22 cellular contexts compared by ENCODE assay signal in the genomic region with DNA sequence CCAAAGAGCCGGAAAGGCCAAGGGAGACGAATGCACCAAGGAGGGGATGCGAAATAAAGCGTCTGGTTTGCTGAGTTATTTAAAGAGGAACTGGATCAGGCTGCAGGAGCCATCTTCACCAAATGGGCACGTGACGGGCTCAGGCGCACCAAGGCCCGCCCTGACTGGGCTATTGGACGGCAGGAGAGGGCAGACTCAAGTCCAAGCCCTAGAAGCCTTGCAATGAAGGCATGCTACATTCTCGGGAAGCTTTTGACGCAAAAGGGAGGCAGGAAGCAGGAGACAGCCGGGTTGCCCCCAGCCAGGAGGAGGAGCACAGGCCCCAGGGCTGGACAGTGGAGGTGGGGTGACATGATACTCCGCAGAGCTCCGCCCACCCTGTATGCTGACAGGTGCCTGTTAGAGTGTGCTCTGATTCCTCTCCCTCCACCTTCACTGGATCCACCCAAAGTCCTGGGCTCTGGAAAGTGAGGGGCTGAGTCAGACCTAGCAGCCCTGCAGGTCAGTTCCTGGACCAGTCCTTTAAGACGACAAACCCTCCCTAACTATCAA.
"Had no signal": no experiment of that assay in that cellular context is flagged by ENCODE, and none has a peak within 500 bp of the region (broad histone marks: within the 10 kb centered on the region; RNA-seq: fewer than 3 reads in every experiment).

No MANE protein-coding gene starts in this region.

- H3K9me3 ChIP-seq: heart left ventricle, mucosa of descending colon, pancreas, testis, tibial nerve had no signal

- H3K27me3 Mint-ChIP-seq: naive thymus-derived CD8-positive, alpha-beta T cell; progenitor cell of endocrine pancreas; stimulated activated naive CD8-positive, alpha-beta T cell treated with anti-CD3 and anti-CD28 coated beads, Interleukin-15, amount 100 ng/mL, for 72 hours had no signal

- ATAC-seq: esophagus mucosa; heart left ventricle; left lobe of liver; mucosa of descending colon; naive thymus-derived CD8-positive, alpha-beta T cell; pancreas; right cardiac atrium; stimulated activated effector memory CD8-positive, alpha-beta T cell treated with anti-CD3 and anti-CD28 coated beads, Interleukin-12 subunit alpha, Interleukin-12 subunit beta, amount 100 ng/mL, for 72 hours; stimulated activated naive CD8-positive, alpha-beta T cell treated with anti-CD3 and anti-CD28 coated beads, Interleukin-15, amount 100 ng/mL, for 72 hours had no signal

- H3K4me3 ChIP-seq: dorsolateral prefrontal cortex, heart left ventricle, mucosa of descending colon, pancreas, testis, tibial nerve had no signal

- H3K27me3 ChIP-seq: dorsolateral prefrontal cortex, heart left ventricle, pancreas, testis, tibial nerve had no signal

- H3K4me3 Mint-ChIP-seq: naive thymus-derived CD8-positive, alpha-beta T cell; stimulated activated effector memory CD8-positive, alpha-beta T cell treated with anti-CD3 and anti-CD28 coated beads, Interleukin-12 subunit alpha, Interleukin-12 subunit beta, amount 100 ng/mL, for 72 hours; stimulated activated naive CD8-positive, alpha-beta T cell treated with anti-CD3 and anti-CD28 coated beads, Interleukin-15, amount 100 ng/mL, for 72 hours had no signal

- H3K9me3 Mint-ChIP-seq: naive thymus-derived CD8-positive, alpha-beta T cell; stimulated activated effector memory CD8-positive, alpha-beta T cell treated with anti-CD3 and anti-CD28 coated beads, Interleukin-12 subunit alpha, Interleukin-12 subunit beta, amount 100 ng/mL, for 72 hours; stimulated activated naive CD8-positive, alpha-beta T cell treated with anti-CD3 and anti-CD28 coated beads, Interleukin-15, amount 100 ng/mL, for 72 hours had no signal

- H3K4me1 Mint-ChIP-seq: stimulated activated effector memory CD8-positive, alpha-beta T cell treated with anti-CD3 and anti-CD28 coated beads, Interleukin-12 subunit alpha, Interleukin-12 subunit beta, amount 100 ng/mL, for 72 hours had no signal

- H3K4me1 ChIP-seq: pancreas, testis, tibial nerve had no signal

- H3K27ac Mint-ChIP-seq: naive thymus-derived CD8-positive, alpha-beta T cell; progenitor cell of endocrine pancreas; stimulated activated effector memory CD8-positive, alpha-beta T cell treated with anti-CD3 and anti-CD28 coated beads, Interleukin-12 subunit alpha, Interleukin-12 subunit beta, amount 100 ng/mL, for 72 hours had no signal

- DNase-seq: cortex of kidney; dorsolateral prefrontal cortex; effector CD8-positive, alpha-beta T cell; heart left ventricle; hippocampal formation; islet precursor cell; mammary epithelial cell; mucosa of descending colon; naive thymus-derived CD8-positive, alpha-beta T cell; nucleus accumbens; small intestine; stimulated activated CD4-positive, alpha-beta T cell treated with anti-CD3 and anti-CD28 coated beads, Interleukin-12 subunit alpha, Interleukin-12 subunit beta, amount 100 ng/mL, for 4 hours; stimulated activated CD4-positive, alpha-beta T cell treated with anti-CD3 and anti-CD28 coated beads, Interleukin-2, amount 100 ng/mL, for 48 hours; stimulated activated naive CD8-positive, alpha-beta T cell treated with anti-CD3 and anti-CD28 coated beads, Interleukin-15, amount 100 ng/mL, for 72 hours; testis had no signal

- H3K27ac ChIP-seq: heart left ventricle, pancreas, testis, tibial nerve had no signal
